8 cellular contexts compared by ENCODE assay signal in the genomic region with DNA sequence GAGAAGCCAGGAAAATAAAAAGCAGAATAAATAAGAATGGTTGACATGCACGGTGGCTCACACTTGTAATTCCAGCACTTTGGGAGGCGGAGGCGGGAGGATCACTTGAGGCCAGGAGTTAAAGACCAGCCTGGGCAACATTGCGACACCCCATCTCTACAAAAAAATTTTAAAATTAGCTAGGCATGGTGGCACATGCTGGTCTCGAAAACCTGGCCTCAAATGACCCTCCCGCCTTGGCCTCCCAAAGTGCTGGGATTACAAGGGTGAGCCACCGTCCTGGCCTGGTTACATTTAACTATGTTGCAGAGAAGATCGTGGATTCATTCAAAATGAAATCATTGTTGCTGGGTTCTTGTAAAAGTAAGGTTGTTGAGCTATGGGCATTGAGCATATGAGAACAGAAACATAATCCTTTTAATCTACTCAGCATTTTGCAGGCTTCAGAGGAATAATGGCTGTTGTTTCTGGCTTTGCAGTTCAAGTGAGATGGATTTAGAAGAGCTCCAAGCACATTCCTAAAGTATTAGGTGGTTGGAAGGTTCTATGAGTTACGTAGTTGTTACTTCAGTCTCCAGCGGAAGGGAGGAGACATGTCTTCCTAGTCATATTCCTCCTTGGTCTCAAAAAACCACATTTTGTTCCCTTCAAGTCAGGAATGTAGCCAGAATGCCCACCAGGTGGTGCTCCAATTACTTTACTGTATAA. TPM values are rescaled to one million over a fixed set of nuclear protein-coding genes. Genes with fewer than 3 reads are reported as not detected.
DNase-seq lines count a peak whose midpoint lies in the region; TF ChIP-seq lines count a peak whose summit lies in the region.
"Had no signal": no experiment of that assay in that cellular context is flagged by ENCODE, and none has a peak within 500 bp of the region (broad histone marks: within the 10 kb centered on the region; RNA-seq: fewer than 3 reads in every experiment).

No MANE protein-coding gene starts in this region.

- no peak overlapping the region for H2BK120ac ChIP-seq in mesendoderm (ENCODE audit: low read depth, low read length)

- DNase-seq in HS-5 (ENCODE audit: low read depth): peak; percentile 98
- peak; percentile 99 for DNase-seq in dedifferentiated amniotic fluid mesenchymal stem cell (ENCODE audit: extremely low spot score)
- DNase-seq in mesendoderm: peak; percentile 79
- DNase-seq in tibial artery: peak in 1 of 2 donors; percentile 54
- no peak for DNase-seq in NK-92 treated with Interleukin-12 subunit alpha and Interleukin-12 subunit beta, amount 100 ng/mL, for 24 hours (lab: John Stamatoyannopoulos, UW)
- DNase-seq: activated naive CD8-positive, alpha-beta T cell treated with anti-CD3 and anti-CD28 coated beads, Interleukin-2, amount 10 ng/mL, durations not matched to agents 7 days and 5 days had no signal

- TF ChIP-seq CTCF in DOHH2 (IDR thresholded peaks at IDR 0.05; ENCODE audit: low read depth, low read length, poor library complexity, severe bottlenecking): peak; percentile 64
- TF ChIP-seq CTCF in SU-DHL-6 (IDR thresholded peaks at IDR 0.05; ENCODE audit: insufficient read depth, low read length, poor library complexity, severe bottlenecking): peak; percentile 82
- peak; percentile 34 to 59 for TF ChIP-seq CTCF in tibial artery (IDR thresholded peaks at IDR 0.05)

- H4K20me1 ChIP-seq in DOHH2 (ENCODE audit: control insufficient read depth, insufficient read depth, low read depth, low read length) (no peaks in the 10 kb centered on the region), SU-DHL-6 (ENCODE audit: low read depth, low read length) (no peaks in the 10 kb centered on the region)

- H3K9me3 ChIP-seq in DOHH2 (ENCODE audit: control insufficient read depth, insufficient read depth, low read length) (no peaks in the 10 kb centered on the region), SU-DHL-6 (ENCODE audit: insufficient read depth, low read length) (no peaks in the 10 kb centered on the region), tibial artery (no peaks in the 10 kb centered on the region)

- intact Hi-C loops in tibial artery (cut with DNase I; ENCODE audit: low total_unique reads): loop anchor here (10.0 kb wide), 1 partner anchor 93 kb away; the partner anchor contains the start of gene BAG2

- no peak overlapping the region for H3K18ac ChIP-seq in mesendoderm (ENCODE audit: low read length)

- no peaks in the 10 kb centered on the region for H3K79me1 ChIP-seq in mesendoderm (ENCODE audit: low read length)

- H3F3A ChIP-seq in DOHH2 (ENCODE audit: control insufficient read depth, insufficient read depth) (no peaks in the 10 kb centered on the region), SU-DHL-6 (ENCODE audit: insufficient read depth) (no peaks in the 10 kb centered on the region)

- no peak overlapping the region for H3K27ac ChIP-seq in DOHH2 (ENCODE audit: low read depth, low read length)
- H3K27ac ChIP-seq in SU-DHL-6 (ENCODE audit: low read depth, low read length): no peak overlapping the region
- no peak overlapping the region for H3K27ac ChIP-seq in mesendoderm (ENCODE audit: low read depth, low read length)
- peak overlapping the region; percentile 41 to 52 for H3K27ac ChIP-seq in tibial artery

- no peak overlapping the region for H2BK15ac ChIP-seq in mesendoderm (replicated peaks; ENCODE audit: low read depth)

- H3K56ac ChIP-seq in mesendoderm (ENCODE audit: low read length): no peak overlapping the region

- H3K4me2 ChIP-seq in DOHH2 (ENCODE audit: low read length) (no peak overlapping the region), SU-DHL-6 (ENCODE audit: low read depth, low read length, poor library complexity, severe bottlenecking) (no peak overlapping the region), mesendoderm (ENCODE audit: low read length) (no peak overlapping the region)

- H3K4me3 ChIP-seq in DOHH2 (ENCODE audit: low read length) (no peak overlapping the region), SU-DHL-6 (ENCODE audit: insufficient read depth, low read length, poor library complexity, severe bottlenecking) (no peak overlapping the region), mesendoderm (ENCODE audit: low read length) (no peak overlapping the region), tibial artery (no peak overlapping the region)

- H3K27me3 ChIP-seq in DOHH2 (ENCODE audit: control insufficient read depth, low read length): peaks cover 8% of the 10 kb centered on the region
- H3K27me3 ChIP-seq in SU-DHL-6 (ENCODE audit: low read length): no peaks in the 10 kb centered on the region
- no peaks in the 10 kb centered on the region for H3K27me3 ChIP-seq in mesendoderm (ENCODE audit: insufficient read depth, low read length, poor library complexity)
- no peaks in the 10 kb centered on the region for H3K27me3 ChIP-seq in tibial artery

- H3K79me2 ChIP-seq in DOHH2 (ENCODE audit: control insufficient read depth, low read length) (no peaks in the 10 kb centered on the region), SU-DHL-6 (ENCODE audit: insufficient read depth, low read length) (no peaks in the 10 kb centered on the region), mesendoderm (ENCODE audit: control insufficient read depth, insufficient read depth, low read length) (no peaks in the 10 kb centered on the region)

- H4K8ac ChIP-seq in mesendoderm (ENCODE audit: low read depth, low read length): no peak overlapping the region

- no peak overlapping the region for H4K5ac ChIP-seq in mesendoderm (ENCODE audit: low read length)

- H3K4me1 ChIP-seq in DOHH2 (ENCODE audit: control insufficient read depth, low read length) (no peaks in the 10 kb centered on the region), mesendoderm (ENCODE audit: control insufficient read depth, low read depth, low read length) (no peaks in the 10 kb centered on the region), tibial artery (peaks cover 0 to 53% (median 16%) of the 10 kb centered on the region in 4 donors)

- H3K23ac ChIP-seq in mesendoderm (ENCODE audit: low read length): no peak overlapping the region

- WGBS in mesendoderm (ENCODE audit: extremely low coverage, insufficient coverage, low lambda C conversion rate): no CpG with 5 or more reads among the region's 10 CpGs

- no peak overlapping the region for H3K9ac ChIP-seq in SU-DHL-6 (ENCODE audit: low read length)
- no peak overlapping the region for H3K9ac ChIP-seq in mesendoderm (ENCODE audit: low read length)

- H3K4ac ChIP-seq in mesendoderm (ENCODE audit: low read depth, low read length): no peak overlapping the region

- no peak overlapping the region for H2AK5ac ChIP-seq in mesendoderm (ENCODE audit: low read length)

- no peaks in the 10 kb centered on the region for H3K9me2 ChIP-seq in DOHH2 (replicated peaks; ENCODE audit: control insufficient read depth, low read length)
- no peaks in the 10 kb centered on the region for H3K9me2 ChIP-seq in SU-DHL-6 (replicated peaks; ENCODE audit: insufficient read depth, low read length)

- H2BK5ac ChIP-seq in mesendoderm (ENCODE audit: low read length): no peak overlapping the region

- H3K36me3 ChIP-seq in DOHH2 (ENCODE audit: control insufficient read depth, low read length): no peaks in the 10 kb centered on the region
- H3K36me3 ChIP-seq in SU-DHL-6 (ENCODE audit: low read length): no peaks in the 10 kb centered on the region
- no peaks in the 10 kb centered on the region for H3K36me3 ChIP-seq in mesendoderm (ENCODE audit: control insufficient read depth, insufficient read depth, low read length)
- no peaks in the 10 kb centered on the region for H3K36me3 ChIP-seq in tibial artery

- H2AFZ ChIP-seq in SU-DHL-6 (ENCODE audit: low read depth, low read length, severe bottlenecking): no peak overlapping the region

RNA-seq across cellular contexts. Expression of gene RAB23, which starts 45.6 kb away (rescaled TPM):
- polyA plus RNA-seq in mesendoderm (2013, experiment 1 of 2): 11.0 TPM
- polyA plus RNA-seq in mesendoderm (2013, experiment 2 of 2): 10.6 TPM

RNA-seq across cellular contexts. Expression of gene PRIM2, which starts 49.7 kb away (rescaled TPM):
- 24.8 TPM for polyA plus RNA-seq in mesendoderm (2013, experiment 1 of 2)
- 24.6 TPM for polyA plus RNA-seq in mesendoderm (2013, experiment 2 of 2)

Comparison
In these comparisons a context has a peak if more than half of its experiments do, and no peak if none do; other contexts are left out.
1. H3K27ac ChIP-seq: peak in tibial artery (2 of 2); none in DOHH2 (single experiment), SU-DHL-6 (single experiment) and mesendoderm (single experiment).
2. Peak in every context shown above with its lines, with median percentiles within 50 percentile points of each other: CTCF ChIP-seq.